In genomic region chr2:191247381-191248057, GRCh38 we compare ENCODE assay signal across 8 cellular contexts. TPM values are rescaled to one million over a fixed set of nuclear protein-coding genes. Genes with fewer than 3 reads are reported as not detected.
DNase-seq lines count a peak whose midpoint lies in the region; ATAC-seq and TF ChIP-seq lines count a peak whose summit lies in the region.

No MANE protein-coding gene starts in this region.

- H3K36me3 ChIP-seq in neuron (ENCODE audit: insufficient read depth, low read length), result no peaks in the 10 kb centered on the region

- in situ Hi-C loops in G401 (cut with HindIII; ENCODE audit: low sequenced_read_pairs), result no loop called here

- peak; percentile 57 for ATAC-seq in GM21528 (IDR thresholded peaks at IDR 0.05; ENCODE audit: low FRiP score, unreplicated experiment)

- no peaks in the 10 kb centered on the region for H3K27me3 ChIP-seq in neuron (ENCODE audit: insufficient read depth, low read length)

- H3K4me3 ChIP-seq in epithelial cell of esophagus (ENCODE audit: low read length) (peak overlapping the region; percentile 94), neuron (ENCODE audit: low read length) (peak overlapping the region; percentile 88)

- H2AFZ ChIP-seq in neuron (ENCODE audit: low read depth, low read length), result no peak overlapping the region

- H3K4me1 ChIP-seq in neuron (ENCODE audit: insufficient read depth, low read length), result peaks cover 19% of the 10 kb centered on the region

- no peaks in the 10 kb centered on the region for H3K9me3 ChIP-seq in neuron (ENCODE audit: low read length)

- TF ChIP-seq CTCF in epithelial cell of esophagus (IDR thresholded peaks at IDR 0.05; ENCODE audit: insufficient read depth, low read depth, low read length, missing control alignments) (no peak), GM10266 (IDR thresholded peaks at IDR 0.05; ENCODE audit: control insufficient read depth, insufficient read depth, low read depth, missing control alignments) (no peak)

- peak; percentile 3 for DNase-seq in NCI-H1105 treated with DMSO at 0.1 percent for 48 hours (lab: John Stamatoyannopoulos, UW)
- DNase-seq in epithelial cell of esophagus (ENCODE audit: low read depth), result peak; percentile 96
- no peak for DNase-seq in epidermal melanocyte (ENCODE audit: insufficient read length, low spot score)
- no peak for DNase-seq in G401 (ENCODE audit: low spot score)
- DNase-seq in GM10266 (ENCODE audit: extremely low spot score), result no peak
- no peak for DNase-seq in NCI-H774 (lab: John Stamatoyannopoulos, UW)

RNA-seq across cellular contexts. Expression of gene MYO1B, which starts 2.3 kb away (rescaled TPM):
- 32.6 TPM in 1 of 2 replicates, not detected in the other for total RNA-seq in G401 (2014; rRNA removed; shearing (Covaris generic))

Comparison
In these comparisons a context has a peak if more than half of its experiments do, and no peak if none do; other contexts are left out.
1. DNase-seq: peak in NCI-H1105 treated with DMSO at 0.1 percent for 48 hours (single experiment) and epithelial cell of esophagus (single experiment); none in epidermal melanocyte (single experiment), G401 (single experiment), GM10266 (single experiment) and NCI-H774 (single experiment).